8 cellular contexts compared by ENCODE assay signal in the genomic region with DNA sequence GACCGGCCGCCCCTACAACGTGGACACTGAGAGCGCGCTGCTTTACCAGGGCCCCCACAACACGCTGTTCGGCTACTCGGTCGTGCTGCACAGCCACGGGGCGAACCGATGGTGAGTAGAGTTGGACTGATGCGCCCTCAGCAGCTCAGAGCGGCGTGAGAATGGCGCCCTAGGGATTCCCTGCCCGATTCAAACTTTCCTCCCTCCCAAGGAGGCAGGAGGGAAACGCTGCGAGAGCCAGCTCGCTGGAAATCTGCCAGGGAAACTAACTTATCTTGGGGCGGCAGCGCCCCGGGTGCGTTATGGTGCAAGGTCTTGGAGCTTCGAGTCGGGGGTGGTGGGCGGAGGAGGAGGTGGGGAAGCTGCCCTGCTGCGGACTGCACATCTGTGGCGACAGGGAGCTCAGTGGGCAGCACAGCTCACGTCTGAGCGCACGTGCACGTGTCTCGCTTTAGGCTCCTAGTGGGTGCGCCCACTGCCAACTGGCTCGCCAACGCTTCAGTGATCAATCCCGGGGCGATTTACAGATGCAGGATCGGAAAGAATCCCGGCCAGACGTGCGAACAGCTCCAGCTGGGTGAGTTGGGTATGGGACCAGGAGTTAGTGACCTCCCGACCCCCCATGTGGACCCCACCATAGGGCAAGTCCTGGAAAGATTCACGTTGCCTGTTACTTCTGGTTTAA. TPM values are rescaled to one million over a fixed set of nuclear protein-coding genes. Genes with fewer than 3 reads are reported as not detected.
A peak's percentile ranks its signal among the peaks of the same experiment; 100 is the strongest.
DNase-seq lines count a peak whose midpoint lies in the region; ATAC-seq, FAIRE-seq and TF ChIP-seq lines count a peak whose summit lies in the region.

No MANE protein-coding gene starts in this region.

- H3K36me3 Mint-ChIP-seq in Caco-2 (ENCODE audit: insufficient read depth, unreplicated experiment) = no peaks in the 10 kb centered on the region

- DNase-seq in GM18507 (ENCODE audit: extremely low spot score, insufficient read length, low read depth) = no peak
- DNase-seq in RPMI7951 (ENCODE audit: low read depth) = peak; percentile 66
- peak; percentile 72 for DNase-seq in activated naive CD4-positive, alpha-beta T cell treated with Interleukin-2 at 50 U/mL for 16 hours
- DNase-seq in left ventricle myocardium superior = peak; percentile 43
- DNase-seq in Caco-2 = no peak
- no peak for DNase-seq in NCI-H2029 (lab: John Stamatoyannopoulos, UW)

- no peak for TF ChIP-seq CTCF in Caco-2 (IDR thresholded peaks at IDR 0.05; ENCODE audit: insufficient read depth in 1 of 2, low read depth in 1 of 2, low read length in 1 of 2, severe bottlenecking in 1 of 2, unreplicated experiment in 1 of 2)

- H3K4me3 Mint-ChIP-seq in Caco-2 (ENCODE audit: unreplicated experiment) = no peak overlapping the region

- H3K27me3 ChIP-seq in skeletal muscle satellite cell (ENCODE audit: control insufficient read depth, insufficient read depth, low read length) (no peaks in the 10 kb centered on the region), Caco-2 (replicated peaks; ENCODE audit: control insufficient read depth, insufficient read depth, low read length) (no peaks in the 10 kb centered on the region)

- no peaks in the 10 kb centered on the region for H3K9me3 ChIP-seq in skeletal muscle satellite cell (replicated peaks; ENCODE audit: low read length)
- H3K9me3 ChIP-seq in Caco-2 = no peaks in the 10 kb centered on the region

- BruUV-seq in Caco-2 (replicated peaks; lab: Mats Ljungman, UMichigan) = no TSS peak

- no peaks in the 10 kb centered on the region for H3K9me3 Mint-ChIP-seq in Caco-2 (ENCODE audit: unreplicated experiment)

- intact Hi-C loops in left ventricle myocardium superior (cut with micrococcal nuclease) (loop anchor here (5.0 kb wide), 1 partner anchor 351 kb away; no protein-coding TSS in a partner anchor), Caco-2 (cut with micrococcal nuclease; ENCODE audit: unreplicated experiment) (no loop called here)

- no peak overlapping the region for H3K27ac Mint-ChIP-seq in Caco-2 (ENCODE audit: unreplicated experiment)

- CTCF ChIA-PET in Caco-2 (lab: Charles Lee) = no interaction called here

- POLR2A ChIA-PET in Caco-2 (lab: Charles Lee) = no interaction called here

- peaks cover 9% of the 10 kb centered on the region for H3K27me3 Mint-ChIP-seq in Caco-2 (ENCODE audit: insufficient read depth, unreplicated experiment)

- ATAC-seq in HG02981 (IDR thresholded peaks at IDR 0.05; ENCODE audit: unreplicated experiment) = peak; percentile 19
- ATAC-seq in left ventricle myocardium superior = peak; percentile 53

- peak overlapping the region; percentile 87 for H3K9ac ChIP-seq in skeletal muscle satellite cell (ENCODE audit: low read depth, low read length)

- peaks cover 29% of the 10 kb centered on the region for H3K4me1 ChIP-seq in skeletal muscle satellite cell (ENCODE audit: control insufficient read depth, insufficient read depth, low read length)
- no peaks in the 10 kb centered on the region for H3K4me1 ChIP-seq in Caco-2

- no peaks in the 10 kb centered on the region for H3K4me1 Mint-ChIP-seq in Caco-2 (ENCODE audit: low read depth, unreplicated experiment)

- H3K36me3 ChIP-seq in skeletal muscle satellite cell (ENCODE audit: insufficient read depth, low read length) (no peaks in the 10 kb centered on the region), Caco-2 (ENCODE audit: control insufficient read depth, insufficient read depth, low read length) (no peaks in the 10 kb centered on the region)

- H3K4me3 ChIP-seq in skeletal muscle satellite cell (ENCODE audit: low read length) = peak overlapping the region; percentile 91
- no peak overlapping the region for H3K4me3 ChIP-seq in Caco-2 (ENCODE audit: low read depth, low read length)

- peak; percentile 82 for FAIRE-seq in GM18507 (lab: Jason Lieb, UNC)

- H3K4me2 ChIP-seq in skeletal muscle satellite cell (ENCODE audit: low read length) = peak overlapping the region; percentile 98

RNA-seq across cellular contexts. Expression of a gene that starts 0.7 kb away (rescaled TPM):
- 78.1 and 89.6 TPM in 2 replicates for total RNA-seq in RPMI7951 (2014; rRNA removed; shearing (Covaris generic))
- 1.5 TPM for total RNA-seq in left ventricle myocardium superior
- 44.6 and 60.6 TPM in 2 replicates for total RNA-seq in skeletal muscle satellite cell (2012; rRNA removed)
- total RNA-seq in Caco-2 (2022) = not detected in 2 replicates

Comparison
In these comparisons a context has a peak if more than half of its experiments do, and no peak if none do; other contexts are left out.
1. DNase-seq: peak in RPMI7951 (single experiment), activated naive CD4-positive, alpha-beta T cell treated with Interleukin-2 at 50 U/mL for 16 hours (single experiment) and left ventricle myocardium superior (single experiment); none in GM18507 (single experiment), Caco-2 (0 of 2) and NCI-H2029 (single experiment).
2. RNA of a gene that starts 0.7 kb away (total RNA-seq): 78.1 to 89.6 TPM in RPMI7951; 1.5 TPM in left ventricle myocardium superior (single experiment) and not detected in Caco-2; every median in the first group is over 10 times any median in the second.